22 cellular contexts compared by ENCODE assay signal in the genomic region with DNA sequence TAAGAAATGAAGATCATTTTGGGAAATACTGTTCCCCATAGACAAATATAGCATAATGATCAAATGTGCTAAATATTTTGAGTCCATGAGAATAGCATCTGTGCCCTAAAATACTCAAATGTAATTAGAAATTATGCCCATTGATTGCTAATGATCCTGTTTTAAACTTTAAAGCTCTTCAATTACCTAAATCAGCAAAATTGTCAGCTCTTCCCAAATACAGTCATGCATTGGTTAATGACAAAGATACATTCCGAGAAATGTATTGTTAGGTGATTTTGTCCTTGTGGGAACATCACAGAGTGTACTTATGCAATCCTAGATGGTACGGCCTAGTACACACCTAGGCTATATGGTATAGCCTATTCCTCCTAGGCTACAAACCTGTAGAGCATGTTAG.
DNase-seq lines count a peak whose midpoint lies in the region; ATAC-seq, FAIRE-seq and TF ChIP-seq lines count a peak whose summit lies in the region.
"Had no signal": no experiment of that assay in that cellular context is flagged by ENCODE, and none has a peak within 500 bp of the region (broad histone marks: within the 10 kb centered on the region; RNA-seq: fewer than 3 reads in every experiment).

No MANE protein-coding gene starts in this region.

- H3K4me1 ChIP-seq in HepG2 (ENCODE audit: insufficient read depth, low read length) (peaks cover 22% of the 10 kb centered on the region), right lobe of liver (no peaks in the 10 kb centered on the region), psoas muscle (peaks cover 22% of the 10 kb centered on the region)
- H3K4me1 ChIP-seq: BE2C, BLaER1 had no signal

- POLR2A ChIA-PET in HepG2 (lab: Yijun Ruan, JAX), result no interaction called here

- H3K9me3 ChIP-seq in HepG2 (ENCODE audit: low read length) (no peaks in the 10 kb centered on the region), right lobe of liver (no peaks in the 10 kb centered on the region), psoas muscle (no peaks in the 10 kb centered on the region)
- H3K9me3 ChIP-seq: BE2C had no signal

- H3K4me3 Mint-ChIP-seq in T-helper 2 cell treated with Interferon-gamma antibody and Interleukin-4, amounts not matched to agents 5 μg/mL and 100 μg/mL, for 36 hours, result no peak overlapping the region
- H3K4me3 Mint-ChIP-seq: CD14-positive monocyte; CD4-positive, alpha-beta memory T cell; CD4-positive, CD25-positive, alpha-beta regulatory T cell; CD8-positive, alpha-beta memory T cell had no signal

- TF ChIP-seq POLR2A in HepG2 (IDR thresholded peaks at IDR 0.05; ENCODE audit: insufficient read depth in 1 of 2, low read depth in 2 of 2, low read length in 2 of 2) (no peak), right lobe of liver (IDR thresholded peaks at IDR 0.05) (no peak)

- H3K27ac Mint-ChIP-seq in T-helper 2 cell treated with Interferon-gamma antibody and Interleukin-4, amounts not matched to agents 5 μg/mL and 100 μg/mL, for 36 hours, result no peak overlapping the region
- H3K27ac Mint-ChIP-seq: CD14-positive monocyte; CD4-positive, alpha-beta memory T cell; CD4-positive, CD25-positive, alpha-beta regulatory T cell; CD8-positive, alpha-beta memory T cell had no signal

- no peak for DNase-seq in HepG2 (ENCODE audit: low spot score)
- DNase-seq in right lobe of liver, result no peak
- DNase-seq in psoas muscle, result no peak
- DNase-seq in T-helper 2 cell treated with Interferon-gamma antibody and Interleukin-4, amounts not matched to agents 5 μg/mL and 100 μg/mL, for 36 hours (ENCODE audit: low spot score), result no peak
- DNase-seq: ACHN; BE2C; C1 segment of cervical spinal cord; CD4-positive, alpha-beta memory T cell; CD4-positive, CD25-positive, alpha-beta regulatory T cell; CD8-positive, alpha-beta memory T cell; COR-L47; DMS 273 treated with DMSO at 0.1 percent for 48 hours; DMS153; DMS79 treated with DMSO at 0.1 percent for 48 hours; GF-D8 had no signal

- TF ChIP-seq CTCF in HepG2 (CRISPR knock-in tag; IDR thresholded peaks at IDR 0.05) (no peak), right lobe of liver (IDR thresholded peaks at IDR 0.05) (no peak), psoas muscle (IDR thresholded peaks at IDR 0.05) (no peak)

- H3K4me2 ChIP-seq in HepG2 (ENCODE audit: low read depth, low read length), result no peak overlapping the region
- H3K4me2 ChIP-seq: BLaER1 had no signal

- H3K9me3 Mint-ChIP-seq in T-helper 2 cell treated with Interferon-gamma antibody and Interleukin-4, amounts not matched to agents 5 μg/mL and 100 μg/mL, for 36 hours, result no peaks in the 10 kb centered on the region

- no peak for TF ChIP-seq RAD21 in HepG2 (CRISPR knock-in tag; IDR thresholded peaks at IDR 0.05)

- H3K4me3 ChIP-seq in HepG2 (replicated peaks in 1 of 3; ENCODE audit: insufficient read depth in 1 of 3, low read depth in 2 of 3, low read length in 3 of 3) (no peak overlapping the region), right lobe of liver (no peak overlapping the region), psoas muscle (no peak overlapping the region)
- H3K4me3 ChIP-seq: BLaER1 had no signal

- no peaks in the 10 kb centered on the region for H3K79me2 ChIP-seq in HepG2 (ENCODE audit: insufficient read depth, low read length)

- WGBS in HepG2 (ENCODE audit: low lambda C conversion rate), result 51% methylated on average over 2 of the region's 2 CpGs
- 90% methylated on average over 2 of the region's 2 CpGs for WGBS in right lobe of liver (ENCODE audit: insufficient coverage, low coverage, low lambda C conversion rate, missing lambda C conversion rate)
- 78 to 87% (median 78%) methylated on average over 2 of the region's 2 CpGs for WGBS in psoas muscle, 3 donors

- in situ Hi-C loops in HepG2 (cut with HindIII; ENCODE audit: extremely low pct_ligation_motif_present, low pct_unique_long_range_greater_than_20kb), result loop anchor here (25.0 kb wide), 1 partner anchor 368 kb away; no protein-coding TSS in a partner anchor

- no peaks in the 10 kb centered on the region for H3K36me3 ChIP-seq in HepG2 (replicated peaks in 1 of 2; ENCODE audit: control insufficient read depth in 1 of 2, insufficient read depth in 2 of 2, low read length in 2 of 2)
- no peaks in the 10 kb centered on the region for H3K36me3 ChIP-seq in right lobe of liver
- H3K36me3 ChIP-seq in psoas muscle (ENCODE audit: insufficient read depth in 1 of 2, low read depth in 1 of 2), result peaks cover 8 to 100% of the 10 kb centered on the region in 2 donors
- H3K36me3 ChIP-seq: BE2C, BLaER1 had no signal

- H3K27me3 ChIP-seq in HepG2 (ENCODE audit: control insufficient read depth in 1 of 2, insufficient read depth in 2 of 2, low read length in 2 of 2) (no peaks in the 10 kb centered on the region), right lobe of liver (no peaks in the 10 kb centered on the region), psoas muscle (ENCODE audit: insufficient read depth in 3 of 3, low read length in 2 of 3) (no peaks in the 10 kb centered on the region)
- H3K27me3 ChIP-seq: BE2C, BLaER1 had no signal

- TF ChIP-seq EP300 in HepG2 (IDR thresholded peaks at IDR 0.05; ENCODE audit: low read depth in 2 of 2, low read length in 2 of 2) (no peak), HepG2 (CRISPR knock-in tag; IDR thresholded peaks at IDR 0.05; ENCODE audit: borderline replicate concordance) (no peak)

- peaks cover 6% of the 10 kb centered on the region for H3K4me1 Mint-ChIP-seq in T-helper 2 cell treated with Interferon-gamma antibody and Interleukin-4, amounts not matched to agents 5 μg/mL and 100 μg/mL, for 36 hours (ENCODE audit: low read depth)

- intact Hi-C loops in HepG2 (cut with micrococcal nuclease; ENCODE audit: unreplicated experiment) (loop anchor here (5.0 kb wide), 1 partner anchor 353 kb away; no protein-coding TSS in a partner anchor), right lobe of liver (cut with DNase I) (no loop called here), psoas muscle (cut with DNase I) (no loop called here)

- H3K36me3 Mint-ChIP-seq in T-helper 2 cell treated with Interferon-gamma antibody and Interleukin-4, amounts not matched to agents 5 μg/mL and 100 μg/mL, for 36 hours (ENCODE audit: low read depth), result no peaks in the 10 kb centered on the region
- H3K36me3 Mint-ChIP-seq: CD14-positive monocyte had no signal

- no peak overlapping the region for H3K27ac ChIP-seq in HepG2 (ENCODE audit: extremely low read length, insufficient read depth, low read length)
- no peak overlapping the region for H3K27ac ChIP-seq in right lobe of liver
- H3K27ac ChIP-seq in psoas muscle, result peak overlapping the region; percentile 62
- H3K27ac ChIP-seq: 22Rv1, BLaER1 had no signal

- no peak for FAIRE-seq in HepG2 (lab: Jason Lieb, UNC)
- FAIRE-seq: G401.6, GM19239 had no signal

- no peaks in the 10 kb centered on the region for H4K20me1 ChIP-seq in HepG2 (ENCODE audit: insufficient read depth, low read length)
- H4K20me1 ChIP-seq: BLaER1 had no signal

- CTCF ChIA-PET in HepG2 (lab: Yijun Ruan, JAX; ENCODE audit: low intra/inter-chr PET ratio, low total read pairs), result no interaction called here

- no peak overlapping the region for H3K9ac ChIP-seq in HepG2 (ENCODE audit: insufficient read depth, low read depth, low read length)
- H3K9ac ChIP-seq: BLaER1 had no signal

- no peak overlapping the region for H2AFZ ChIP-seq in HepG2 (ENCODE audit: low read length)

- no TSS peak for BruUV-seq in HepG2 (replicated peaks; lab: Mats Ljungman, UMichigan)

- ATAC-seq in HepG2, result no peak
- ATAC-seq in right lobe of liver, result no peak
- peak; percentile 22 for ATAC-seq in esophagus mucosa
- no peak for ATAC-seq in psoas muscle
- no peak for ATAC-seq in HG03442 (IDR thresholded peaks at IDR 0.05; ENCODE audit: unreplicated experiment)

- peaks cover 7% of the 10 kb centered on the region for H3K27me3 Mint-ChIP-seq in T-helper 2 cell treated with Interferon-gamma antibody and Interleukin-4, amounts not matched to agents 5 μg/mL and 100 μg/mL, for 36 hours (ENCODE audit: low read depth)
- H3K27me3 Mint-ChIP-seq: CD4-positive, alpha-beta memory T cell; CD8-positive, alpha-beta memory T cell had no signal

TF ChIP-seq in HepG2, 621 proteins besides CTCF, POLR2A, EP300 and RAD21:
- TF ChIP-seq, protein P1, sequence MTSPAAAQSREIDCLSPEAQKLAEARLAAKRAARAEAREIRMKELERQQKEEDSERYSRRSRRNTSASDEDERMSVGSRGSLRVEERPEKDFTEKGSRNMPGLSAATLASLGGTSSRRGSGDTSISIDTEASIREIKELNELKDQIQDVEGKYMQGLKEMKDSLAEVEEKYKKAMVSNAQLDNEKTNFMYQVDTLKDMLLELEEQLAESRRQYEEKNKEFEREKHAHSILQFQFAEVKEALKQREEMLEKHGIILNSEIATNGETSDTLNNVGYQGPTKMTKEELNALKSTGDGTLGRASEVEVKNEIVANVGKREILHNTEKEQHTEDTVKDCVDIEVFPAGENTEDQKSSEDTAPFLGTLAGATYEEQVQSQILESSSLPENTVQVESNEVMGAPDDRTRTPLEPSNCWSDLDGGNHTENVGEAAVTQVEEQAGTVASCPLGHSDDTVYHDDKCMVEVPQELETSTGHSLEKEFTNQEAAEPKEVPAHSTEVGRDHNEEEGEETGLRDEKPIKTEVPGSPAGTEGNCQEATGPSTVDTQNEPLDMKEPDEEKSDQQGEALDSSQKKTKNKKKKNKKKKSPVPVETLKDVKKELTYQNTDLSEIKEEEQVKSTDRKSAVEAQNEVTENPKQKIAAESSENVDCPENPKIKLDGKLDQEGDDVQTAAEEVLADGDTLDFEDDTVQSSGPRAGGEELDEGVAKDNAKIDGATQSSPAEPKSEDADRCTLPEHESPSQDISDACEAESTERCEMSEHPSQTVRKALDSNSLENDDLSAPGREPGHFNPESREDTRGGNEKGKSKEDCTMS (CRISPR knock-in tag; conservative IDR thresholded peaks at IDR 0.05), result no peak
- TF ChIP-seq RNF2 (conservative IDR thresholded peaks at IDR 0.05; ENCODE audit: low read depth), result no peak
- peak; percentile 39 for TF ChIP-seq MAFF (IDR thresholded peaks at IDR 0.05; ENCODE audit: low read depth, low read length)
- TF ChIP-seq GZF1 (CRISPR knock-in tag; IDR thresholded peaks at IDR 0.05), result no peak
- TF ChIP-seq MAFK (conservative IDR thresholded peaks at IDR 0.05 in 1 of 2, IDR thresholded peaks at IDR 0.05 in 1 of 2; ENCODE audit: low read length in 2 of 2), result peak; percentile 64; a peak in 3 of 4 replicates
